ENCODE assay signal across 19 cellular contexts in genomic region chr9:121619989-121620673, GRCh38. TPM values are rescaled to one million over a fixed set of nuclear protein-coding genes. Genes with fewer than 3 reads are reported as not detected.
DNase-seq lines count a peak whose midpoint lies in the region; ATAC-seq and TF ChIP-seq lines count a peak whose summit lies in the region.
"Had no signal": no experiment of that assay in that cellular context is flagged by ENCODE, and none has a peak within 500 bp of the region (broad histone marks: within the 10 kb centered on the region; RNA-seq: fewer than 3 reads in every experiment).

No MANE protein-coding gene starts in this region.

- TF ChIP-seq CTCF in colonic mucosa (IDR thresholded peaks at IDR 0.05) (no peak), upper lobe of right lung (IDR thresholded peaks at IDR 0.05) (no peak)

- intact Hi-C loops in colonic mucosa (cut with DNase I), result no loop called here
- intact Hi-C loops in right cardiac atrium (cut with DNase I), result no loop called here
- intact Hi-C loops in upper lobe of right lung (cut with DNase I), result no loop called here

- POLR2A ChIA-PET in HEK293T (lab: Yijun Ruan, JAX), result no interaction called here

- peaks cover 5% of the 10 kb centered on the region for H3K4me1 ChIP-seq in colonic mucosa
- H3K4me1 ChIP-seq in right cardiac atrium (ENCODE audit: control insufficient read depth, insufficient read depth, low read length), result peaks cover 2% of the 10 kb centered on the region
- peaks cover 20% of the 10 kb centered on the region for H3K4me1 ChIP-seq in mucosa of stomach (ENCODE audit: control insufficient read depth, insufficient read depth, low read length)
- H3K4me1 ChIP-seq in upper lobe of right lung, result peaks cover 17% of the 10 kb centered on the region

- CTCF ChIA-PET in HEK293T (lab: Yijun Ruan, JAX), result interaction anchor here (1.1 to 2.1 kb wide), 4 partner anchors 10 to 74 kb away, joined by 5 to 9 read pairs (median 6); no protein-coding TSS in a partner anchor

- no peaks in the 10 kb centered on the region for H3K9me3 ChIP-seq in colonic mucosa
- no peaks in the 10 kb centered on the region for H3K9me3 ChIP-seq in right cardiac atrium (ENCODE audit: control insufficient read depth, low read length)
- no peaks in the 10 kb centered on the region for H3K9me3 ChIP-seq in mucosa of stomach (ENCODE audit: control insufficient read depth, low read length)
- H3K9me3 ChIP-seq in upper lobe of right lung, result no peaks in the 10 kb centered on the region

- ATAC-seq in right cardiac atrium (peak; percentile 70 to 87), upper lobe of right lung (peak; percentile 28)
- ATAC-seq: sciatic nerve had no signal

- no peak overlapping the region for H3K4me3 ChIP-seq in colonic mucosa
- H3K4me3 ChIP-seq in right cardiac atrium (ENCODE audit: low read length), result no peak overlapping the region
- no peak overlapping the region for H3K4me3 ChIP-seq in mucosa of stomach (ENCODE audit: low read length)
- no peak overlapping the region for H3K4me3 ChIP-seq in upper lobe of right lung

- no peak overlapping the region for H3K9ac ChIP-seq in colonic mucosa (ENCODE audit: low read depth in 2 of 2, low read length in 2 of 2)
- H3K9ac ChIP-seq in mucosa of stomach (ENCODE audit: low read length), result peak overlapping the region; percentile 12
- H3K9ac ChIP-seq: KMS-11 had no signal

- WGBS in right cardiac atrium, result 65% methylated on average over 9 of the region's 9 CpGs

- H3K27me3 ChIP-seq in colonic mucosa (no peaks in the 10 kb centered on the region), right cardiac atrium (ENCODE audit: control insufficient read depth, insufficient read depth) (no peaks in the 10 kb centered on the region), mucosa of stomach (ENCODE audit: control insufficient read depth, insufficient read depth, low read length) (no peaks in the 10 kb centered on the region), upper lobe of right lung (no peaks in the 10 kb centered on the region)

- H3K36me3 ChIP-seq in colonic mucosa, result no peaks in the 10 kb centered on the region
- H3K36me3 ChIP-seq in mucosa of stomach (ENCODE audit: control insufficient read depth, insufficient read depth, low read length), result no peaks in the 10 kb centered on the region
- H3K36me3 ChIP-seq in upper lobe of right lung, result no peaks in the 10 kb centered on the region

- DNase-seq in colonic mucosa (peak; percentile 61), right cardiac atrium (peak; percentile 65 to 80 (median 77)), upper lobe of right lung (no peak), HEK293T (ENCODE audit: extremely low spot score) (no peak), RPMI8226 (no peak)
- DNase-seq in activated CD4-positive, alpha-beta T cell treated with anti-CD3 and anti-CD28 coated beads for 4 hours, result no peak
- DNase-seq: activated CD4-positive, alpha-beta T cell treated with anti-CD3 and anti-CD28 coated beads, Interleukin-2, amount 50 U/mL, for 4 hours; activated CD8-positive, alpha-beta memory T cell treated with anti-CD3 and anti-CD28 coated beads, Interleukin-2, amount 50 U/mL, for 48 hours; activated effector memory CD4-positive, alpha-beta T cell treated with Interleukin-2 at 50 U/mL for 16 hours; CD4-positive, alpha-beta T cell; DMS 273 treated with DMSO at 0.1 percent for 48 hours; mammary epithelial cell; naive B cell; NCI-H187; NCI-H748 treated with DMSO at 0.1 percent for 48 hours; T1000 had no signal

- H3K27ac ChIP-seq in colonic mucosa (no peak overlapping the region), right cardiac atrium (ENCODE audit: low read length) (peak overlapping the region; percentile 47), upper lobe of right lung (peak overlapping the region; percentile 13)
- H3K27ac ChIP-seq: KMS-11 had no signal

TF ChIP-seq in HEK293T, 16 proteins besides CTCF, POLR2A, EP300 and RAD21:
- TF ChIP-seq ARNT (IDR thresholded peaks at IDR 0.05) (no peak), SP1 (IDR thresholded peaks at IDR 0.05) (no peak), FOXK2 (IDR thresholded peaks at IDR 0.05) (no peak), LEF1 (IDR thresholded peaks at IDR 0.05; ENCODE audit: borderline replicate concordance) (no peak), FOXM1 (IDR thresholded peaks at IDR 0.05; ENCODE audit: borderline replicate concordance) (no peak), PKNOX1 (IDR thresholded peaks at IDR 0.05) (no peak), TARDBP (IDR thresholded peaks at IDR 0.05) (no peak), ZNF384 (IDR thresholded peaks at IDR 0.05) (no peak), CTBP1 (IDR thresholded peaks at IDR 0.05; ENCODE audit: borderline replicate concordance) (no peak), L3MBTL2 (conservative IDR thresholded peaks at IDR 0.05) (no peak)

RNA-seq across cellular contexts. Expression of gene DAB2IP, which starts 31.3 kb away (rescaled TPM):
- 100 to 1,000 TPM; 126 to 130 TPM for total RNA-seq in colonic mucosa
- 10 to 100 TPM; 41.7 to 55.0 (median 42.7) TPM for total RNA-seq in right cardiac atrium
- polyA plus RNA-seq in right cardiac atrium, result 25.5 TPM
- total RNA-seq in upper lobe of right lung, result 81.6 TPM

Comparison
In these comparisons a context has a peak if more than half of its experiments do, and no peak if none do; other contexts are left out.
1. DNase-seq: peak in colonic mucosa (single experiment) and right cardiac atrium (3 of 3); none in upper lobe of right lung (single experiment), HEK293T (single experiment), RPMI8226 (single experiment) and activated CD4-positive, alpha-beta T cell treated with anti-CD3 and anti-CD28 coated beads for 4 hours (0 of 2).